In genomic region chr2:192123847-192124246, GRCh38 we compare ENCODE assay signal across 21 cellular contexts.
DNase-seq lines count a peak whose midpoint lies in the region; ATAC-seq, FAIRE-seq and TF ChIP-seq lines count a peak whose summit lies in the region.
"Had no signal": no experiment of that assay in that cellular context is flagged by ENCODE, and none has a peak within 500 bp of the region (broad histone marks: within the 10 kb centered on the region; RNA-seq: fewer than 3 reads in every experiment).

No MANE protein-coding gene starts in this region.

- H3K4me3 ChIP-seq in PC-9 = no peak overlapping the region
- H3K4me3 ChIP-seq in retinal pigment epithelial cell (ENCODE audit: low read length) = no peak overlapping the region
- no peak overlapping the region for H3K4me3 ChIP-seq in PC-3 (ENCODE audit: low read length)
- H3K4me3 ChIP-seq: lower lobe of right lung had no signal

- no peak for TF ChIP-seq CTCF in AG09319 (IDR thresholded peaks at IDR 0.05; ENCODE audit: low read depth, low read length)
- no peak for TF ChIP-seq CTCF in PC-9 (conservative IDR thresholded peaks at IDR 0.05)
- TF ChIP-seq CTCF in retinal pigment epithelial cell (conservative IDR thresholded peaks at IDR 0.05; ENCODE audit: low read depth, low read length) = no peak
- TF ChIP-seq CTCF in PC-3 (conservative IDR thresholded peaks at IDR 0.05; ENCODE audit: low read depth, low read length) = no peak

- H3K4me3 Mint-ChIP-seq in activated T-cell treated with anti-CD3 and anti-CD28 coated beads, Interleukin-2, amount 50 U/mL, for 4 hours = no peak overlapping the region
- H3K4me3 Mint-ChIP-seq: stimulated activated naive CD8-positive, alpha-beta T cell treated with anti-CD3 and anti-CD28 coated beads, Interleukin-15, Interleukin-2, amounts not matched to agents 100 ng/mL and 50 ng/mL, for 24 hours had no signal

- H3K79me2 ChIP-seq in PC-9 (ENCODE audit: low read depth) (no peaks in the 10 kb centered on the region), PC-3 (ENCODE audit: low read length) (no peaks in the 10 kb centered on the region)

- peak; percentile 57 for FAIRE-seq in frontal cortex (lab: Jason Lieb, UNC)
- FAIRE-seq: G401.6 had no signal

- H4K20me1 ChIP-seq in PC-9 (ENCODE audit: insufficient read depth) (no peaks in the 10 kb centered on the region), PC-3 (ENCODE audit: low read length) (no peaks in the 10 kb centered on the region)

- H3K27me3 ChIP-seq in PC-9 (ENCODE audit: insufficient read depth, low read depth) (no peaks in the 10 kb centered on the region), PC-3 (ENCODE audit: low read length) (no peaks in the 10 kb centered on the region)
- H3K27me3 ChIP-seq: brain microvascular endothelial cell, foreskin keratinocyte had no signal

- H3K27me3 Mint-ChIP-seq in activated T-cell treated with anti-CD3 and anti-CD28 coated beads, Interleukin-2, amount 50 U/mL, for 4 hours (ENCODE audit: low read depth) = peaks cover 2% of the 10 kb centered on the region
- H3K27me3 Mint-ChIP-seq: stimulated activated naive CD8-positive, alpha-beta T cell treated with anti-CD3 and anti-CD28 coated beads, Interleukin-15, Interleukin-2, amounts not matched to agents 100 ng/mL and 50 ng/mL, for 24 hours had no signal

- no peaks in the 10 kb centered on the region for H3K36me3 Mint-ChIP-seq in activated T-cell treated with anti-CD3 and anti-CD28 coated beads, Interleukin-2, amount 50 U/mL, for 4 hours (ENCODE audit: insufficient read depth)

- POLR2A ChIA-PET in PC-9 (lab: Charles Lee; ENCODE audit: unreplicated experiment) (no interaction called here), PC-3 (lab: Charles Lee; ENCODE audit: unreplicated experiment) (no interaction called here)

- H3K4me2 ChIP-seq in PC-9 (no peak overlapping the region), PC-3 (ENCODE audit: low read length) (no peak overlapping the region)

- BruUV-seq in PC-9 (replicated peaks; lab: Mats Ljungman, UMichigan) = no TSS peak
- BruUV-seq in PC-3 (replicated peaks; lab: Mats Ljungman, UMichigan) = no TSS peak

- no peak overlapping the region for H3K9ac ChIP-seq in PC-3 (ENCODE audit: low read length)

- no peaks in the 10 kb centered on the region for H3F3A ChIP-seq in PC-9 (ENCODE audit: insufficient read depth, low read depth)
- no peaks in the 10 kb centered on the region for H3F3A ChIP-seq in PC-3 (ENCODE audit: low read length, unreplicated experiment)

- H3K9me2 ChIP-seq in PC-9 (ENCODE audit: insufficient read depth) = no peaks in the 10 kb centered on the region
- no peaks in the 10 kb centered on the region for H3K9me2 ChIP-seq in PC-3 (replicated peaks; ENCODE audit: low read length)

- CTCF ChIA-PET in PC-9 (lab: Charles Lee) (no interaction called here), PC-3 (lab: Charles Lee) (no interaction called here)

- intact Hi-C loops in PC-9 (cut with micrococcal nuclease; ENCODE audit: unreplicated experiment) = no loop called here
- intact Hi-C loops in PC-3 (cut with micrococcal nuclease) = no loop called here

- no peaks in the 10 kb centered on the region for H3K9me3 Mint-ChIP-seq in activated T-cell treated with anti-CD3 and anti-CD28 coated beads, Interleukin-2, amount 50 U/mL, for 4 hours
- H3K9me3 Mint-ChIP-seq: stimulated activated naive CD8-positive, alpha-beta T cell treated with anti-CD3 and anti-CD28 coated beads, Interleukin-15, Interleukin-2, amounts not matched to agents 100 ng/mL and 50 ng/mL, for 24 hours had no signal

- H3K4me1 ChIP-seq in PC-9 (replicated peaks; ENCODE audit: insufficient read depth) (no peaks in the 10 kb centered on the region), PC-3 (ENCODE audit: insufficient read depth, low read length) (no peaks in the 10 kb centered on the region)

- ATAC-seq in PC-3 = no peak
- ATAC-seq in activated T-cell treated with anti-CD3 and anti-CD28 coated beads, Interleukin-2, amount 50 U/mL, for 4 hours = no peak
- ATAC-seq: foreskin keratinocyte, lower lobe of right lung had no signal

- no peak overlapping the region for H3K27ac ChIP-seq in PC-9
- H3K27ac ChIP-seq in PC-3 (ENCODE audit: low read length) = no peak overlapping the region
- H3K27ac ChIP-seq: brain microvascular endothelial cell, foreskin keratinocyte, lower lobe of right lung had no signal

- no peaks in the 10 kb centered on the region for H3K36me3 ChIP-seq in PC-9 (ENCODE audit: low read depth)
- H3K36me3 ChIP-seq in PC-3 (ENCODE audit: low read depth, low read length) = no peaks in the 10 kb centered on the region
- H3K36me3 ChIP-seq: brain microvascular endothelial cell, lower lobe of right lung had no signal

- no peaks in the 10 kb centered on the region for H3K4me1 Mint-ChIP-seq in activated T-cell treated with anti-CD3 and anti-CD28 coated beads, Interleukin-2, amount 50 U/mL, for 4 hours (ENCODE audit: low read depth)

- H2AFZ ChIP-seq in PC-9 = peak overlapping the region; percentile 33; the same call in 1 of the 2 replicates
- H2AFZ ChIP-seq in PC-3 (ENCODE audit: low read length) = no peak overlapping the region

- H3K9me3 ChIP-seq in PC-9 (ENCODE audit: insufficient read depth, low read depth) = no peaks in the 10 kb centered on the region
- no peaks in the 10 kb centered on the region for H3K9me3 ChIP-seq in PC-3 (ENCODE audit: low read length)
- H3K9me3 ChIP-seq: lower lobe of right lung had no signal

- DNase-seq in AG09319 (ENCODE audit: extremely low read depth, low read depth) = peak; percentile 34
- no peak for DNase-seq in PC-9
- peak in 1 of 2 donors; percentile 2 for DNase-seq in frontal cortex (ENCODE audit: low spot score in 2 of 2)
- DNase-seq in retinal pigment epithelial cell (ENCODE audit: low read depth) = peak; percentile 33
- DNase-seq in PC-3 = no peak
- DNase-seq in NCI-H2171 (lab: John Stamatoyannopoulos, UW) = no peak
- no peak for DNase-seq in activated T-cell treated with anti-CD3 and anti-CD28 coated beads, Interleukin-2, amount 50 U/mL, for 4 hours
- no peak for DNase-seq in NCI-H1048 (lab: John Stamatoyannopoulos, UW)
- DNase-seq: activated CD4-positive, alpha-beta T cell treated with anti-CD3 and anti-CD28 coated beads for 48 hours; activated naive CD4-positive, alpha-beta T cell treated with anti-CD3 and anti-CD28 coated beads, Interleukin-2, amount 50 U/mL, for 16 hours; brain microvascular endothelial cell; effector CD4-positive, alpha-beta T cell; foreskin keratinocyte; H7; Kasumi-1; lower lobe of right lung; NCI-H1417 treated with DMSO at 0.1 percent for 48 hours; NCI-H345; stimulated activated CD4-positive, alpha-beta T cell treated with anti-CD3 and anti-CD28 coated beads, Interleukin-15, amount 100 ng/mL, for 24 hours had no signal

Comparison
In these comparisons a context has a peak if more than half of its experiments do, and no peak if none do; other contexts are left out.
1. DNase-seq: peak in AG09319 (single experiment) and retinal pigment epithelial cell (single experiment); none in PC-9 (0 of 2), PC-3 (single experiment), NCI-H2171 (single experiment), activated T-cell treated with anti-CD3 and anti-CD28 coated beads, Interleukin-2, amount 50 U/mL, for 4 hours (single experiment) and NCI-H1048 (single experiment).